22 cellular contexts compared by ENCODE assay signal in the genomic region with DNA sequence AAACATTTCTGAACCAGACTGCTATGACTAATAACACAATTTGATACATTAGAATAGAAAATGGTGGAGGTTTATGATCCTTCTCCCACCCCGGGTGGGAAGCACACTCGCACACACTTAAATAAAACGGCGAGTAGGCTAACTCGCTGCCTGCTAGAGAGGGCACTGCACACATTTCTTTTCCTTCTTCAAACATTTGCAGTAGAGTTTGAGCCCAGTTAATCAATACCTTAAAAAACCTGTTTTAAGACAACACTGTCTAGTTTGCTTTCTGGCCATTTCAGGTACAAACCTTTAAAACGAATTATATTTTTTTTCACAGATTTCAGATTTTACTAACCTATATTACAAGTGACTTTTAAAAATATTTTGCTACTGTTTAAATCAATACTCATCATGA.
DNase-seq lines count a peak whose midpoint lies in the region; ATAC-seq, FAIRE-seq and TF ChIP-seq lines count a peak whose summit lies in the region.
"Had no signal": no experiment of that assay in that cellular context is flagged by ENCODE, and none has a peak within 500 bp of the region (broad histone marks: within the 10 kb centered on the region; RNA-seq: fewer than 3 reads in every experiment).

No MANE protein-coding gene starts in this region.

- no TSS peak for BruUV-seq in OCI-LY7 (replicated peaks; lab: Mats Ljungman, UMichigan)

- intact Hi-C loops in OCI-LY7 (cut with micrococcal nuclease; ENCODE audit: unreplicated experiment) (no loop called here), mucosa of descending colon (cut with DNase I, micrococcal nuclease) (no loop called here), sigmoid colon (cut with DNase I) (no loop called here)
- intact Hi-C loops in CD4-positive, alpha-beta memory T cell (cut with micrococcal nuclease): no loop called here

- CTCF ChIA-PET in OCI-LY7 (lab: Charles Lee; ENCODE audit: unreplicated experiment): no interaction called here
- CTCF ChIA-PET in CD4-positive, alpha-beta memory T cell (lab: Charles Lee; ENCODE audit: partially characterized antibody): no interaction called here

- H3K27me3 ChIP-seq in sigmoid colon: no peaks in the 10 kb centered on the region
- no peaks in the 10 kb centered on the region for H3K27me3 ChIP-seq in CD4-positive, alpha-beta memory T cell (ENCODE audit: insufficient read depth, low read length)
- H3K27me3 ChIP-seq: Peyer's patch, SJCRH30 had no signal

- H2AFZ ChIP-seq in OCI-LY7 (ENCODE audit: low read length): peak overlapping the region; percentile 68; the same call in 1 of the 2 replicates

- TF ChIP-seq CTCF in OCI-LY7 (conservative IDR thresholded peaks at IDR 0.05; ENCODE audit: low read length): no peak
- no peak for TF ChIP-seq CTCF in mucosa of descending colon (IDR thresholded peaks at IDR 0.05)
- TF ChIP-seq CTCF in type B pancreatic cell (conservative IDR thresholded peaks at IDR 0.05): no peak
- TF ChIP-seq CTCF in sigmoid colon (IDR thresholded peaks at IDR 0.05): no peak

- ATAC-seq in mucosa of descending colon: peak; percentile 43
- no peak for ATAC-seq in GM18498 (IDR thresholded peaks at IDR 0.05; ENCODE audit: unreplicated experiment)

- peak overlapping the region; percentile 41; the same call in 1 of the 2 replicates for H3K4me2 ChIP-seq in OCI-LY7 (ENCODE audit: low read length)

- H3K4me1 ChIP-seq in OCI-LY7 (ENCODE audit: insufficient read depth, low read length, poor library complexity, severe bottlenecking) (peaks cover 33% of the 10 kb centered on the region), mucosa of descending colon (ENCODE audit: low read depth) (peaks cover 7% of the 10 kb centered on the region), sigmoid colon (no peaks in the 10 kb centered on the region)
- no peaks in the 10 kb centered on the region for H3K4me1 ChIP-seq in CD4-positive, alpha-beta memory T cell (ENCODE audit: insufficient read depth, low read length)
- H3K4me1 ChIP-seq: Peyer's patch had no signal

- no peak overlapping the region for H3K27ac Mint-ChIP-seq in type B pancreatic cell
- H3K27ac Mint-ChIP-seq in CD4-positive, alpha-beta memory T cell: no peak overlapping the region
- H3K27ac Mint-ChIP-seq: CD4-positive, CD25-positive, alpha-beta regulatory T cell; HFFc6 had no signal

- H3K4me3 ChIP-seq in OCI-LY7 (ENCODE audit: low read depth, low read length, poor library complexity, severe bottlenecking) (no peak overlapping the region), mucosa of descending colon (no peak overlapping the region), sigmoid colon (no peak overlapping the region)
- H3K4me3 ChIP-seq in CD4-positive, alpha-beta memory T cell (ENCODE audit: low read length in 2 of 2): no peak overlapping the region
- H3K4me3 ChIP-seq: Peyer's patch, SJCRH30 had no signal

- H3K36me3 ChIP-seq in OCI-LY7 (ENCODE audit: insufficient read depth, low read length) (no peaks in the 10 kb centered on the region), mucosa of descending colon (ENCODE audit: low read depth) (no peaks in the 10 kb centered on the region), sigmoid colon (no peaks in the 10 kb centered on the region)
- no peaks in the 10 kb centered on the region for H3K36me3 ChIP-seq in CD4-positive, alpha-beta memory T cell (ENCODE audit: insufficient read depth, low read length)
- H3K36me3 ChIP-seq: Peyer's patch, SJCRH30 had no signal

- 32 to 68% methylated on average over 6 of the region's 6 CpGs for WGBS in sigmoid colon, 2 donors

- H3K4me3 Mint-ChIP-seq in type B pancreatic cell: peak overlapping the region; percentile 44
- H3K4me3 Mint-ChIP-seq in CD4-positive, alpha-beta memory T cell: no peak overlapping the region
- H3K4me3 Mint-ChIP-seq: CD4-positive, CD25-positive, alpha-beta regulatory T cell; HFFc6 had no signal

- peaks cover 60% of the 10 kb centered on the region for H3K4me1 Mint-ChIP-seq in type B pancreatic cell (ENCODE audit: unreplicated experiment)
- H3K4me1 Mint-ChIP-seq in CD4-positive, alpha-beta memory T cell: peaks cover 0 to 2% (median 0%) of the 10 kb centered on the region in 4 donors
- H3K4me1 Mint-ChIP-seq: CD4-positive, CD25-positive, alpha-beta regulatory T cell had no signal

- H3K9me3 ChIP-seq in OCI-LY7 (ENCODE audit: low read length) (no peaks in the 10 kb centered on the region), mucosa of descending colon (no peaks in the 10 kb centered on the region), sigmoid colon (no peaks in the 10 kb centered on the region)
- no peaks in the 10 kb centered on the region for H3K9me3 ChIP-seq in CD4-positive, alpha-beta memory T cell (ENCODE audit: control insufficient read depth in 1 of 2, low read length in 2 of 2)
- H3K9me3 ChIP-seq: Peyer's patch, SJCRH30 had no signal

- TF ChIP-seq POLR2A in sigmoid colon (IDR thresholded peaks at IDR 0.05): no peak

- FAIRE-seq in islet of Langerhans (lab: Jason Lieb, UNC): peak; percentile 64

- H3K9me2 ChIP-seq in OCI-LY7 (ENCODE audit: insufficient read depth, low read length): no peaks in the 10 kb centered on the region

- H3K79me2 ChIP-seq in OCI-LY7 (ENCODE audit: insufficient read depth, low read depth, low read length): no peaks in the 10 kb centered on the region

- DNase-seq in OCI-LY7 (ENCODE audit: low spot score) (no peak), mucosa of descending colon (no peak), type B pancreatic cell (ENCODE audit: extremely low spot score, unreplicated experiment) (no peak), sigmoid colon (no peak)
- DNase-seq in CD4-positive, alpha-beta memory T cell: no peak
- DNase-seq: CD4-positive, CD25-positive, alpha-beta regulatory T cell; COR-L47; DMS79 treated with DMSO at 0.1 percent for 48 hours; H7; HFFc6; KBM-7; NCI-H1092 treated with DMSO at 0.1 percent for 48 hours; NCI-H1436 treated with DMSO at 0.1 percent for 48 hours; NCI-H1930; NCI-H510A; NCI-H774; NK-92 treated with Interleukin-12 subunit alpha and Interleukin-12 subunit beta, amount 100 ng/mL, for 24 hours; Peyer's patch; SJCRH30 had no signal

- H3K9me3 Mint-ChIP-seq in type B pancreatic cell: peaks cover 5% of the 10 kb centered on the region
- H3K9me3 Mint-ChIP-seq in CD4-positive, alpha-beta memory T cell: no peaks in the 10 kb centered on the region

- H4K20me1 ChIP-seq in OCI-LY7 (ENCODE audit: insufficient read depth, low read length): no peaks in the 10 kb centered on the region

- no peaks in the 10 kb centered on the region for H3K36me3 Mint-ChIP-seq in type B pancreatic cell
- no peaks in the 10 kb centered on the region for H3K36me3 Mint-ChIP-seq in CD4-positive, alpha-beta memory T cell
- H3K36me3 Mint-ChIP-seq: CD4-positive, CD25-positive, alpha-beta regulatory T cell had no signal

- TF ChIP-seq EP300 in sigmoid colon (IDR thresholded peaks at IDR 0.05): no peak

- POLR2A ChIA-PET in OCI-LY7 (lab: Charles Lee): interaction anchor here (0.8 to 1.8 kb wide), 3 partner anchors 9 to 18 kb away, joined by 3 to 9 read pairs (median 4); no protein-coding TSS in a partner anchor
- POLR2A ChIA-PET in CD4-positive, alpha-beta memory T cell (lab: Charles Lee; ENCODE audit: partially characterized antibody): no interaction called here

- no peaks in the 10 kb centered on the region for H3K27me3 Mint-ChIP-seq in type B pancreatic cell
- peaks cover 7 to 8% of the 10 kb centered on the region in 2 donors for H3K27me3 Mint-ChIP-seq in CD4-positive, alpha-beta memory T cell
- H3K27me3 Mint-ChIP-seq: CD4-positive, CD25-positive, alpha-beta regulatory T cell had no signal

- H3K27ac ChIP-seq in OCI-LY7 (ENCODE audit: low read depth, low read length, poor library complexity, severe bottlenecking) (no peak overlapping the region), sigmoid colon (no peak overlapping the region)
- H3K27ac ChIP-seq in CD4-positive, alpha-beta memory T cell (ENCODE audit: low read depth, low read length): no peak overlapping the region
- H3K27ac ChIP-seq: HL-60, Peyer's patch, SJCRH30 had no signal
